ENCODE assay signal across 8 cellular contexts in genomic region chr7:72362246-72362645, GRCh38. TPM values are rescaled to one million over a fixed set of nuclear protein-coding genes. Genes with fewer than 3 reads are reported as not detected.
"Had no signal": no experiment of that assay in that cellular context is flagged by ENCODE, and none has a peak within 500 bp of the region (broad histone marks: within the 10 kb centered on the region; RNA-seq: fewer than 3 reads in every experiment).

No MANE protein-coding gene starts in this region.

- H3K9me3 Mint-ChIP-seq: H9 had no signal

- H3K27ac Mint-ChIP-seq: H9, HFFc6 had no signal

- H3K4me3 Mint-ChIP-seq: H9, HFFc6 had no signal

- H3K4me3 ChIP-seq: GM23248, HAP-1 had no signal

- H2AFZ ChIP-seq: GM23248 had no signal

- H3K9me3 ChIP-seq: HAP-1 had no signal

- H3K4me1 ChIP-seq: HAP-1 had no signal

- H3K27ac ChIP-seq: GM23248 had no signal

- H3K36me3 ChIP-seq: HAP-1 had no signal

- DNase-seq: GM23248, GOT3, H7, H9, HCEC 1CT, HFFc6 had no signal

- ATAC-seq: HCT116 had no signal

RNA-seq across cellular contexts. Expression of gene CALN1, which starts 49.9 kb away (rescaled TPM):
- total RNA-seq: GM23248, HFFc6 had no signal
- polyA plus RNA-seq: GM23248 had no signal
